11 cellular contexts compared by ENCODE assay signal in genomic region chr3:71047616-71048531, GRCh38.
DNase-seq lines count a peak whose midpoint lies in the region; TF ChIP-seq lines count a peak whose summit lies in the region.
"Had no signal": no experiment of that assay in that cellular context is flagged by ENCODE, and none has a peak within 500 bp of the region (broad histone marks: within the 10 kb centered on the region; RNA-seq: fewer than 3 reads in every experiment).

No MANE protein-coding gene starts in this region.

- H3K36me3 Mint-ChIP-seq in T-helper 2 cell treated with Interferon-gamma antibody and Interleukin-4, amounts not matched to agents 5 μg/mL and 100 μg/mL, for 36 hours (ENCODE audit: low read depth): peaks cover 80% of the 10 kb centered on the region

- in situ Hi-C loops in HAP-1 (cut with MboI; ENCODE audit: low sequenced_read_pairs): no loop called here

- peak overlapping the region; percentile 51 for H3K27ac Mint-ChIP-seq in T-helper 2 cell treated with Interferon-gamma antibody and Interleukin-4, amounts not matched to agents 5 μg/mL and 100 μg/mL, for 36 hours
- H3K27ac Mint-ChIP-seq: activated naive CD8-positive, alpha-beta T cell had no signal

- DNase-seq in HAP-1 (ENCODE audit: low spot score in 2 of 2): peak; percentile 59 to 82
- no peak for DNase-seq in T-helper 2 cell treated with Interferon-gamma antibody and Interleukin-4, amounts not matched to agents 5 μg/mL and 100 μg/mL, for 36 hours (ENCODE audit: low spot score)
- no peak for DNase-seq in HEK293T (ENCODE audit: extremely low spot score)
- no peak for DNase-seq in HPDE6-E6E7 (ENCODE audit: extremely low spot score)
- no peak for DNase-seq in hypothalamus (lab: John Stamatoyannopoulos, UW)
- DNase-seq: COR-L47; effector CD4-positive, alpha-beta T cell; stimulated activated CD4-positive, alpha-beta T cell treated with anti-CD3 and anti-CD28 coated beads, Interleukin-1b, Interleukin-23, amount 100 ng/mL, for 48 hours had no signal

- H3K4me1 Mint-ChIP-seq in T-helper 2 cell treated with Interferon-gamma antibody and Interleukin-4, amounts not matched to agents 5 μg/mL and 100 μg/mL, for 36 hours (ENCODE audit: low read depth): peaks cover 61% of the 10 kb centered on the region

- H3K9me3 Mint-ChIP-seq in T-helper 2 cell treated with Interferon-gamma antibody and Interleukin-4, amounts not matched to agents 5 μg/mL and 100 μg/mL, for 36 hours: no peaks in the 10 kb centered on the region

- H3K27me3 ChIP-seq in HAP-1 (ENCODE audit: low read depth) (no peaks in the 10 kb centered on the region), iPS-18a (ENCODE audit: control insufficient read depth, insufficient read depth, low read length) (no peaks in the 10 kb centered on the region)

- H3K27me3 Mint-ChIP-seq in T-helper 2 cell treated with Interferon-gamma antibody and Interleukin-4, amounts not matched to agents 5 μg/mL and 100 μg/mL, for 36 hours (ENCODE audit: low read depth): no peaks in the 10 kb centered on the region
- H3K27me3 Mint-ChIP-seq: activated naive CD8-positive, alpha-beta T cell had no signal

- H3K4me1 ChIP-seq in HAP-1: peaks cover 61% of the 10 kb centered on the region
- H3K4me1 ChIP-seq in iPS-18a (ENCODE audit: control insufficient read depth, low read depth, low read length): peaks cover 69% of the 10 kb centered on the region

- no peak overlapping the region for H3K4me3 Mint-ChIP-seq in T-helper 2 cell treated with Interferon-gamma antibody and Interleukin-4, amounts not matched to agents 5 μg/mL and 100 μg/mL, for 36 hours

- H3K36me3 ChIP-seq in HAP-1 (replicated peaks): peaks cover 6% of the 10 kb centered on the region; the same call in 1 of the 2 replicates
- H3K36me3 ChIP-seq in iPS-18a (ENCODE audit: control insufficient read depth, low read depth, low read length): no peaks in the 10 kb centered on the region

- CTCF ChIA-PET in HEK293T (lab: Yijun Ruan, JAX): no interaction called here

- peak overlapping the region; percentile 16 for H3K9ac ChIP-seq in iPS-18a (ENCODE audit: low read length)

- H3K27ac ChIP-seq in iPS-18a (ENCODE audit: low read length) (no peak overlapping the region), skin epidermis (peak overlapping the region in 11 of 21 experiments; percentile 1 to 74 (median 36))

- POLR2A ChIA-PET in HEK293T (lab: Yijun Ruan, JAX): interaction anchor here (1.2 kb wide), 1 partner anchor 16 kb away, joined by 3 read pairs; no protein-coding TSS in a partner anchor

- H3K9me3 ChIP-seq in HAP-1: no peaks in the 10 kb centered on the region
- H3K9me3 ChIP-seq in iPS-18a (ENCODE audit: control insufficient read depth, low read depth, low read length): no peaks in the 10 kb centered on the region

- no peak overlapping the region for H3K4me3 ChIP-seq in HAP-1
- peak overlapping the region; percentile 26 for H3K4me3 ChIP-seq in iPS-18a (ENCODE audit: low read length)
- H3K4me3 ChIP-seq in skin epidermis: no peak overlapping the region

TF ChIP-seq in HEK293T, 16 proteins besides CTCF, POLR2A, EP300 and RAD21:
- TF ChIP-seq ELF4 (IDR thresholded peaks at IDR 0.05) (no peak), SUZ12 (IDR thresholded peaks at IDR 0.05) (no peak), HDGF (IDR thresholded peaks at IDR 0.05; ENCODE audit: borderline replicate concordance) (no peak), TARDBP (IDR thresholded peaks at IDR 0.05) (no peak), FOXM1 (IDR thresholded peaks at IDR 0.05; ENCODE audit: borderline replicate concordance) (no peak), BHLHE40 (IDR thresholded peaks at IDR 0.05; ENCODE audit: borderline replicate concordance) (no peak), LEF1 (IDR thresholded peaks at IDR 0.05; ENCODE audit: borderline replicate concordance) (no peak), ZNF384 (IDR thresholded peaks at IDR 0.05) (no peak), FOXK2 (IDR thresholded peaks at IDR 0.05) (no peak)

Comparison
In these comparisons a context has a peak if more than half of its experiments do, and no peak if none do; other contexts are left out.
1. DNase-seq: peak in HAP-1 (2 of 2); none in T-helper 2 cell treated with Interferon-gamma antibody and Interleukin-4, amounts not matched to agents 5 μg/mL and 100 μg/mL, for 36 hours (single experiment), HEK293T (single experiment), HPDE6-E6E7 (single experiment) and hypothalamus (0 of 51).